ENCODE assay signal across 15 cellular contexts in the genomic region with DNA sequence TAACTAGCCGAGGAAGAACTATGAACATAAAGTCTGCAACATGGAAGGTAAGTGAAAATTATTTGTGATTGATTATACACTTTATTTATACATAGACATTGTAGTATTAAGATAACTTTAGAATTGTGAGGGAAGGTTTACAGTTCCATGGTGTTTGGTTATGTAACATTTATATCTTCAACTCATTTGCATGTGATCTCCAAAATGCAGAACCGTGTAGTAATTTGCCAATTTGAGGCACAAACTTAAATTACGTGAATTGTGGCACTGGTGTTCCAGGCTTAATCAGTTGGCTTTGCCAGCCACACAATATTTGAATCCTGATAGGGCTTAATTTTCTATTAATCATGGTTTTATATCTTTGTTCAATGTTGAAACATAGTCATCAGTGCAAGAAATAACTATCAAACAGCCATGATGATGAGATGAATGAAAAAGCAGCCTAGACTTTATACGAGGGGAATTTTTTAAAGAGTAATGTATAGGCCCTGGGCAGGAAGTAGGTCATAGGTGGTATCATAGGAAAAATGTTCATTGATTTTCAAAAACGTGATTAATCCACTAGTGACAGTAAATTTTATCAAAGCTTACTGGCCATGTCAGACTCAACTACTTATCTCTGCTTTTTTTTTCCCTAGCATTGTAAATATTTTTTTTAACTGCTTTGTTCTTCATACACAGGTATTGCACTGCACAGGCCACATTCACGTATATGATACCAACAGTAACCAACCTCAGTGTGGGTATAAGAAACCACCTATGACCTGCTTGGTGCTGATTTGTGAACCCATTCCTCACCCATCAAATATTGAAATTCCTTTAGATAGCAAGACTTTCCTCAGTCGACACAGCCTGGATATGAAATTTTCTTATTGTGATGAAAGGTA. TPM values are rescaled to one million over a fixed set of nuclear protein-coding genes. Genes with fewer than 3 reads are reported as not detected.
DNase-seq lines count a peak whose midpoint lies in the region; ATAC-seq and TF ChIP-seq lines count a peak whose summit lies in the region.
"Had no signal": no experiment of that assay in that cellular context is flagged by ENCODE, and none has a peak within 500 bp of the region (broad histone marks: within the 10 kb centered on the region; RNA-seq: fewer than 3 reads in every experiment).

No MANE protein-coding gene starts in this region.

- CTCF ChIA-PET in activated naive CD4-positive, alpha-beta T cell treated with anti-CD3 and anti-CD28 coated beads for 36 hours (lab: Charles Lee) = interaction anchor here (1.0 to 1.6 kb wide), 2 partner anchors 131 to 257 kb away, joined by 3 read pairs; no protein-coding TSS in a partner anchor
- CTCF ChIA-PET in RWPE1 (lab: Yijun Ruan, JAX) = no interaction called here

- peak; percentile 49 for ATAC-seq in stimulated activated effector memory CD8-positive, alpha-beta T cell treated with anti-CD3 and anti-CD28 coated beads, Interleukin-12 subunit alpha, Interleukin-12 subunit beta, amount 100 ng/mL, for 72 hours
- ATAC-seq: left colon, right lobe of liver had no signal

- DNase-seq in activated naive CD4-positive, alpha-beta T cell treated with anti-CD3 and anti-CD28 coated beads for 36 hours = no peak
- DNase-seq in activated naive CD4-positive, alpha-beta T cell treated with Interleukin-2 at 50 U/mL for 16 hours = no peak
- no peak for DNase-seq in RWPE1 (ENCODE audit: low spot score)
- DNase-seq in adipocyte (ENCODE audit: low read depth) = no peak
- no peak for DNase-seq in stimulated activated effector memory CD8-positive, alpha-beta T cell treated with anti-CD3 and anti-CD28 coated beads, Interleukin-12 subunit alpha, Interleukin-12 subunit beta, amount 100 ng/mL, for 72 hours (ENCODE audit: low spot score in 2 of 2)
- DNase-seq in HAP-1 (ENCODE audit: low spot score in 2 of 2) = no peak
- no peak for DNase-seq in T-helper 9 cell
- DNase-seq in immature natural killer cell = no peak
- DNase-seq: Caco-2, colonic mucosa, left colon, NCI-H187, NCI-H446, right lobe of liver, SHP77 had no signal

- peak overlapping the region; percentile 16 for H3K9ac ChIP-seq in adipocyte (ENCODE audit: low read length)

- H3K4me1 Mint-ChIP-seq in activated naive CD4-positive, alpha-beta T cell treated with anti-CD3 and anti-CD28 coated beads for 36 hours (ENCODE audit: low read depth) = peaks cover 79% of the 10 kb centered on the region
- H3K4me1 Mint-ChIP-seq in stimulated activated effector memory CD8-positive, alpha-beta T cell treated with anti-CD3 and anti-CD28 coated beads, Interleukin-12 subunit alpha, Interleukin-12 subunit beta, amount 100 ng/mL, for 72 hours = peaks cover 45% of the 10 kb centered on the region
- peaks cover 6 to 11% of the 10 kb centered on the region in 2 donors for H3K4me1 Mint-ChIP-seq in immature natural killer cell

- no peaks in the 10 kb centered on the region for H3K9me3 Mint-ChIP-seq in activated naive CD4-positive, alpha-beta T cell treated with anti-CD3 and anti-CD28 coated beads for 36 hours
- no peaks in the 10 kb centered on the region for H3K9me3 Mint-ChIP-seq in stimulated activated effector memory CD8-positive, alpha-beta T cell treated with anti-CD3 and anti-CD28 coated beads, Interleukin-12 subunit alpha, Interleukin-12 subunit beta, amount 100 ng/mL, for 72 hours
- no peaks in the 10 kb centered on the region for H3K9me3 Mint-ChIP-seq in immature natural killer cell

- H3K27ac ChIP-seq in RWPE1 = peak overlapping the region; percentile 48; the same call in 1 of the 2 replicates
- H3K27ac ChIP-seq: colonic mucosa, right lobe of liver had no signal

- no peak for TF ChIP-seq CTCF in RWPE1 (conservative IDR thresholded peaks at IDR 0.05; ENCODE audit: low read depth)

- intact Hi-C loops in activated naive CD4-positive, alpha-beta T cell treated with anti-CD3 and anti-CD28 coated beads for 36 hours (cut with micrococcal nuclease) = loop anchor here (2.0 kb wide), 1 partner anchor 56 kb away; no protein-coding TSS in a partner anchor

- H3K27me3 Mint-ChIP-seq in activated naive CD4-positive, alpha-beta T cell treated with anti-CD3 and anti-CD28 coated beads for 36 hours (ENCODE audit: low read depth) = no peaks in the 10 kb centered on the region
- peaks cover 0 to 9% (median 0%) of the 10 kb centered on the region in 3 donors for H3K27me3 Mint-ChIP-seq in immature natural killer cell (ENCODE audit: low read depth in 3 of 3)

- peak overlapping the region; percentile 72 for H3K27ac Mint-ChIP-seq in activated naive CD4-positive, alpha-beta T cell treated with anti-CD3 and anti-CD28 coated beads for 36 hours
- peak overlapping the region; percentile 68 for H3K27ac Mint-ChIP-seq in stimulated activated effector memory CD8-positive, alpha-beta T cell treated with anti-CD3 and anti-CD28 coated beads, Interleukin-12 subunit alpha, Interleukin-12 subunit beta, amount 100 ng/mL, for 72 hours
- no peak overlapping the region for H3K27ac Mint-ChIP-seq in immature natural killer cell

- H3K4me3 ChIP-seq in adipocyte (ENCODE audit: low read length) (no peak overlapping the region), HAP-1 (no peak overlapping the region)
- H3K4me3 ChIP-seq: colonic mucosa, right lobe of liver had no signal

- in situ Hi-C loops in HAP-1 (cut with MboI; ENCODE audit: low sequenced_read_pairs) = no loop called here

- peaks cover 100% of the 10 kb centered on the region for H3K36me3 ChIP-seq in adipocyte (ENCODE audit: control insufficient read depth, insufficient read depth, low read length, severe bottlenecking)
- H3K36me3 ChIP-seq in HAP-1 (replicated peaks) = peaks cover 56% of the 10 kb centered on the region
- H3K36me3 ChIP-seq: colonic mucosa had no signal

- H3K4me3 Mint-ChIP-seq in activated naive CD4-positive, alpha-beta T cell treated with anti-CD3 and anti-CD28 coated beads for 36 hours = peak overlapping the region; percentile 9
- no peak overlapping the region for H3K4me3 Mint-ChIP-seq in stimulated activated effector memory CD8-positive, alpha-beta T cell treated with anti-CD3 and anti-CD28 coated beads, Interleukin-12 subunit alpha, Interleukin-12 subunit beta, amount 100 ng/mL, for 72 hours
- H3K4me3 Mint-ChIP-seq in immature natural killer cell = no peak overlapping the region

- H3K9me3 ChIP-seq in adipocyte (ENCODE audit: control insufficient read depth, low read length) (no peaks in the 10 kb centered on the region), HAP-1 (no peaks in the 10 kb centered on the region)
- H3K9me3 ChIP-seq: Caco-2, colonic mucosa, right lobe of liver had no signal

- POLR2A ChIA-PET in RWPE1 (lab: Yijun Ruan, JAX; ENCODE audit: low non-redundant PET) = no interaction called here

- H3K4me1 ChIP-seq in adipocyte (ENCODE audit: control insufficient read depth, insufficient read depth, low read length) = peaks cover 42% of the 10 kb centered on the region
- no peaks in the 10 kb centered on the region for H3K4me1 ChIP-seq in HAP-1
- H3K4me1 ChIP-seq: Caco-2, right lobe of liver had no signal

- peaks cover 82% of the 10 kb centered on the region for H3K36me3 Mint-ChIP-seq in activated naive CD4-positive, alpha-beta T cell treated with anti-CD3 and anti-CD28 coated beads for 36 hours (ENCODE audit: low read depth)
- H3K36me3 Mint-ChIP-seq in stimulated activated effector memory CD8-positive, alpha-beta T cell treated with anti-CD3 and anti-CD28 coated beads, Interleukin-12 subunit alpha, Interleukin-12 subunit beta, amount 100 ng/mL, for 72 hours = peaks cover 100% of the 10 kb centered on the region
- H3K36me3 Mint-ChIP-seq in immature natural killer cell = peaks cover 15 to 42% (median 18%) of the 10 kb centered on the region in 3 donors

- H3K27me3 ChIP-seq in adipocyte (replicated peaks; ENCODE audit: control insufficient read depth, insufficient read depth, low read length) (no peaks in the 10 kb centered on the region), HAP-1 (ENCODE audit: low read depth) (no peaks in the 10 kb centered on the region)
- H3K27me3 ChIP-seq: colonic mucosa, right lobe of liver had no signal

RNA-seq across cellular contexts. Expression of a gene that starts 31.7 kb away (rescaled TPM):
- total RNA-seq in activated naive CD4-positive, alpha-beta T cell treated with anti-CD3 and anti-CD28 coated beads for 36 hours = 100 to 1,000 TPM; 398 to 417 TPM
- 10 to 100 TPM; 28.7 to 62.2 (median 34.3) TPM for polyA plus RNA-seq in immature natural killer cell

RNA-seq across cellular contexts. Expression of a gene that starts 35.2 kb away (rescaled TPM):
- 1 to 10 TPM; 8.7 to 9.2 TPM for total RNA-seq in activated naive CD4-positive, alpha-beta T cell treated with anti-CD3 and anti-CD28 coated beads for 36 hours
- polyA plus RNA-seq in immature natural killer cell = 1 to 10 TPM; 2.0 to 4.0 (median 3.4) TPM

Comparison
In these comparisons a context has a peak if more than half of its experiments do, and no peak if none do; other contexts are left out.
1. H3K27ac Mint-ChIP-seq: peak in activated naive CD4-positive, alpha-beta T cell treated with anti-CD3 and anti-CD28 coated beads for 36 hours (single experiment) and stimulated activated effector memory CD8-positive, alpha-beta T cell treated with anti-CD3 and anti-CD28 coated beads, Interleukin-12 subunit alpha, Interleukin-12 subunit beta, amount 100 ng/mL, for 72 hours (single experiment); none in immature natural killer cell (0 of 6).